ENCODE assay signal across 1 cellular context in the genomic region with DNA sequence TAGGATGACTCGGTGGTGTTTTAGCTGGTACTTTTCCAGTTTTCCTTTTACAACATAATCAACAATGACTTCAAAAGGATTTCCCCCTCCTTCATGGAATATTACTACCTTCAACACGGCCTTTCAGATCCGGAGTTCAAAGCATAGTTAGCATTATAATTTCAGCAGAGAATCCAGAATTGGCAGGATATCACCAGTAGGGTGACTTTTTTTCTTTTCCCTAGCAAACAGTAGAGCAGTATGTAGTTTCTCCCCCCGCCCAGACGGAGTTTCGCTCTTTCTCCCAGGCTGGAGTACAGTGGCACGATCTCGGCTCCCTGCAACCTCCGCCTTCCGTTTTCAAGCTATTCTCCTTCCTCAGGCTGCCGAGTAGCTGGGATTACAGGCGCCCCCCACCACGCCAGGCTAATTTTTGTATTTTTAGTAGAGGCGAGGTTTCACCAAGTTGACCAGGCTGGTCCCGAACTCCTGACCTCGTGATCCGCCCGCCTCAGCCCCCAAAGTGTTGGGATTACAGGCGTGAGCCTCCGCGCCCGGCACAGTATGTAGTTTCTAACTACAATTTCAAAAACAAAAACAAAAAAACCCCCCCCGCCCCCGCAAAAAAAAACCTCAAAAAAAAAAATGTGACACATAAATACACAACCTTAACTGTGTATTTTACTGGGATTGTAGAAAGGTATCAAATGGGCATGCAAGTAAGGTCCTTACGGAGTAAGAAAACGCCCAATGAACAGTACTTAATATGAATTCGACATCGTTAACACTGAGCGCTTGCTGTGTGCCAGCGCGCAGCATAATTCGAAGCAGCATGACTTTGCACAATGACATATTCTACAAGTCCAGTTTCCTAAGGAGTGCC.
TF ChIP-seq lines count a peak whose summit lies in the region.

No MANE protein-coding gene starts in this region.

TF ChIP-seq in K562, 482 proteins besides CTCF, POLR2A, EP300 and RAD21 (continued from another document and continues in another):
- TF ChIP-seq, protein P1, sequence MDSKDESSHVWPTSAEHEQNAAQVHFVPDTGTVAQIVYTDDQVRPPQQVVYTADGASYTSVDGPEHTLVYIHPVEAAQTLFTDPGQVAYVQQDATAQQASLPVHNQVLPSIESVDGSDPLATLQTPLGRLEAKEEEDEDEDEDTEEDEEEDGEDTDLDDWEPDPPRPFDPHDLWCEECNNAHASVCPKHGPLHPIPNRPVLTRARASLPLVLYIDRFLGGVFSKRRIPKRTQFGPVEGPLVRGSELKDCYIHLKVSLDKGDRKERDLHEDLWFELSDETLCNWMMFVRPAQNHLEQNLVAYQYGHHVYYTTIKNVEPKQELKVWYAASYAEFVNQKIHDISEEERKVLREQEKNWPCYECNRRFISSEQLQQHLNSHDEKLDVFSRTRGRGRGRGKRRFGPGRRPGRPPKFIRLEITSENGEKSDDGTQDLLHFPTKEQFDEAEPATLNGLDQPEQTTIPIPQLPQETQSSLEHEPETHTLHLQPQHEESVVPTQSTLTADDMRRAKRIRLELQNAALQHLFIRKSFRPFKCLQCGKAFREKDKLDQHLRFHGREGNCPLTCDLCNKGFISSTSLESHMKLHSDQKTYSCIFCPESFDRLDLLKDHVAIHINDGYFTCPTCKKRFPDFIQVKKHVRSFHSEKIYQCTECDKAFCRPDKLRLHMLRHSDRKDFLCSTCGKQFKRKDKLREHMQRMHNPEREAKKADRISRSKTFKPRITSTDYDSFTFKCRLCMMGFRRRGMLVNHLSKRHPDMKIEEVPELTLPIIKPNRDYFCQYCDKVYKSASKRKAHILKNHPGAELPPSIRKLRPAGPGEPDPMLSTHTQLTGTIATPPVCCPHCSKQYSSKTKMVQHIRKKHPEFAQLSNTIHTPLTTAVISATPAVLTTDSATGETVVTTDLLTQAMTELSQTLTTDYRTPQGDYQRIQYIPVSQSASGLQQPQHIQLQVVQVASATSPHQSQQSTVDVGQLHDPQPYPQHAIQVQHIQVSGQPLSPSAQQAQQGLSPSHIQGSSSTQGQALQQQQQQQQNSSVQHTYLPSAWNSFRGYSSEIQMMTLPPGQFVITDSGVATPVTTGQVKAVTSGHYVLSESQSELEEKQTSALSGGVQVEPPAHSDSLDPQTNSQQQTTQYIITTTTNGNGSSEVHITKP (IDR thresholded peaks at IDR 0.05; ENCODE audit: partially characterized antibody) = peak; percentile 59
- TF ChIP-seq CHCHD3 (CRISPR knock-in tag; IDR thresholded peaks at IDR 0.05) = no peak
- TF ChIP-seq, protein P2, sequence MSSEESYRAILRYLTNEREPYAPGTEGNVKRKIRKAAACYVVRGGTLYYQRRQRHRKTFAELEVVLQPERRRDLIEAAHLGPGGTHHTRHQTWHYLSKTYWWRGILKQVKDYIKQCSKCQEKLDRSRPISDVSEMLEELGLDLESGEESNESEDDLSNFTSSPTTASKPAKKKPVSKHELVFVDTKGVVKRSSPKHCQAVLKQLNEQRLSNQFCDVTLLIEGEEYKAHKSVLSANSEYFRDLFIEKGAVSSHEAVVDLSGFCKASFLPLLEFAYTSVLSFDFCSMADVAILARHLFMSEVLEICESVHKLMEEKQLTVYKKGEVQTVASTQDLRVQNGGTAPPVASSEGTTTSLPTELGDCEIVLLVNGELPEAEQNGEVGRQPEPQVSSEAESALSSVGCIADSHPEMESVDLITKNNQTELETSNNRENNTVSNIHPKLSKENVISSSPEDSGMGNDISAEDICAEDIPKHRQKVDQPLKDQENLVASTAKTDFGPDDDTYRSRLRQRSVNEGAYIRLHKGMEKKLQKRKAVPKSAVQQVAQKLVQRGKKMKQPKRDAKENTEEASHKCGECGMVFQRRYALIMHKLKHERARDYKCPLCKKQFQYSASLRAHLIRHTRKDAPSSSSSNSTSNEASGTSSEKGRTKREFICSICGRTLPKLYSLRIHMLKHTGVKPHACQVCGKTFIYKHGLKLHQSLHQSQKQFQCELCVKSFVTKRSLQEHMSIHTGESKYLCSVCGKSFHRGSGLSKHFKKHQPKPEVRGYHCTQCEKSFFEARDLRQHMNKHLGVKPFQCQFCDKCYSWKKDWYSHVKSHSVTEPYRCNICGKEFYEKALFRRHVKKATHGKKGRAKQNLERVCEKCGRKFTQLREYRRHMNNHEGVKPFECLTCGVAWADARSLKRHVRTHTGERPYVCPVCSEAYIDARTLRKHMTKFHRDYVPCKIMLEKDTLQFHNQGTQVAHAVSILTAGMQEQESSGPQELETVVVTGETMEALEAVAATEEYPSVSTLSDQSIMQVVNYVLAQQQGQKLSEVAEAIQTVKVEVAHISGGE (CRISPR knock-in tag; IDR thresholded peaks at IDR 0.05) = no peak
- TF ChIP-seq, protein P3, sequence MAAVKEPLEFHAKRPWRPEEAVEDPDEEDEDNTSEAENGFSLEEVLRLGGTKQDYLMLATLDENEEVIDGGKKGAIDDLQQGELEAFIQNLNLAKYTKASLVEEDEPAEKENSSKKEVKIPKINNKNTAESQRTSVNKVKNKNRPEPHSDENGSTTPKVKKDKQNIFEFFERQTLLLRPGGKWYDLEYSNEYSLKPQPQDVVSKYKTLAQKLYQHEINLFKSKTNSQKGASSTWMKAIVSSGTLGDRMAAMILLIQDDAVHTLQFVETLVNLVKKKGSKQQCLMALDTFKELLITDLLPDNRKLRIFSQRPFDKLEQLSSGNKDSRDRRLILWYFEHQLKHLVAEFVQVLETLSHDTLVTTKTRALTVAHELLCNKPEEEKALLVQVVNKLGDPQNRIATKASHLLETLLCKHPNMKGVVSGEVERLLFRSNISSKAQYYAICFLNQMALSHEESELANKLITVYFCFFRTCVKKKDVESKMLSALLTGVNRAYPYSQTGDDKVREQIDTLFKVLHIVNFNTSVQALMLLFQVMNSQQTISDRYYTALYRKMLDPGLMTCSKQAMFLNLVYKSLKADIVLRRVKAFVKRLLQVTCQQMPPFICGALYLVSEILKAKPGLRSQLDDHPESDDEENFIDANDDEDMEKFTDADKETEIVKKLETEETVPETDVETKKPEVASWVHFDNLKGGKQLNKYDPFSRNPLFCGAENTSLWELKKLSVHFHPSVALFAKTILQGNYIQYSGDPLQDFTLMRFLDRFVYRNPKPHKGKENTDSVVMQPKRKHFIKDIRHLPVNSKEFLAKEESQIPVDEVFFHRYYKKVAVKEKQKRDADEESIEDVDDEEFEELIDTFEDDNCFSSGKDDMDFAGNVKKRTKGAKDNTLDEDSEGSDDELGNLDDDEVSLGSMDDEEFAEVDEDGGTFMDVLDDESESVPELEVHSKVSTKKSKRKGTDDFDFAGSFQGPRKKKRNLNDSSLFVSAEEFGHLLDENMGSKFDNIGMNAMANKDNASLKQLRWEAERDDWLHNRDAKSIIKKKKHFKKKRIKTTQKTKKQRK (IDR thresholded peaks at IDR 0.05; ENCODE audit: borderline replicate concordance, low read depth, low read length) = no peak
- TF ChIP-seq BCOR (IDR thresholded peaks at IDR 0.05) = peak; percentile 73
- TF ChIP-seq, protein P4, sequence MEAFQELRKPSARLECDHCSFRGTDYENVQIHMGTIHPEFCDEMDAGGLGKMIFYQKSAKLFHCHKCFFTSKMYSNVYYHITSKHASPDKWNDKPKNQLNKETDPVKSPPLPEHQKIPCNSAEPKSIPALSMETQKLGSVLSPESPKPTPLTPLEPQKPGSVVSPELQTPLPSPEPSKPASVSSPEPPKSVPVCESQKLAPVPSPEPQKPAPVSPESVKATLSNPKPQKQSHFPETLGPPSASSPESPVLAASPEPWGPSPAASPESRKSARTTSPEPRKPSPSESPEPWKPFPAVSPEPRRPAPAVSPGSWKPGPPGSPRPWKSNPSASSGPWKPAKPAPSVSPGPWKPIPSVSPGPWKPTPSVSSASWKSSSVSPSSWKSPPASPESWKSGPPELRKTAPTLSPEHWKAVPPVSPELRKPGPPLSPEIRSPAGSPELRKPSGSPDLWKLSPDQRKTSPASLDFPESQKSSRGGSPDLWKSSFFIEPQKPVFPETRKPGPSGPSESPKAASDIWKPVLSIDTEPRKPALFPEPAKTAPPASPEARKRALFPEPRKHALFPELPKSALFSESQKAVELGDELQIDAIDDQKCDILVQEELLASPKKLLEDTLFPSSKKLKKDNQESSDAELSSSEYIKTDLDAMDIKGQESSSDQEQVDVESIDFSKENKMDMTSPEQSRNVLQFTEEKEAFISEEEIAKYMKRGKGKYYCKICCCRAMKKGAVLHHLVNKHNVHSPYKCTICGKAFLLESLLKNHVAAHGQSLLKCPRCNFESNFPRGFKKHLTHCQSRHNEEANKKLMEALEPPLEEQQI (IDR thresholded peaks at IDR 0.05) = 0 out of 2 replicates have a peak, but pooled peaks have one; percentile 22
- TF ChIP-seq, protein P5, sequence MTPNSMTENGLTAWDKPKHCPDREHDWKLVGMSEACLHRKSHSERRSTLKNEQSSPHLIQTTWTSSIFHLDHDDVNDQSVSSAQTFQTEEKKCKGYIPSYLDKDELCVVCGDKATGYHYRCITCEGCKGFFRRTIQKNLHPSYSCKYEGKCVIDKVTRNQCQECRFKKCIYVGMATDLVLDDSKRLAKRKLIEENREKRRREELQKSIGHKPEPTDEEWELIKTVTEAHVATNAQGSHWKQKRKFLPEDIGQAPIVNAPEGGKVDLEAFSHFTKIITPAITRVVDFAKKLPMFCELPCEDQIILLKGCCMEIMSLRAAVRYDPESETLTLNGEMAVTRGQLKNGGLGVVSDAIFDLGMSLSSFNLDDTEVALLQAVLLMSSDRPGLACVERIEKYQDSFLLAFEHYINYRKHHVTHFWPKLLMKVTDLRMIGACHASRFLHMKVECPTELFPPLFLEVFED (CRISPR knock-in tag; conservative IDR thresholded peaks at IDR 0.05) = peak; percentile 72; the same call in 1 of the 2 replicates
- TF ChIP-seq ELF2 (CRISPR knock-in tag; IDR thresholded peaks at IDR 0.05) = 0 out of 2 replicates have a peak, but pooled peaks have one; percentile 24
- TF ChIP-seq NFATC3 (IDR thresholded peaks at IDR 0.05) = 0 out of 2 replicates have a peak, but pooled peaks have one; percentile 17
- no peak for TF ChIP-seq ASH1L (IDR thresholded peaks at IDR 0.05; ENCODE audit: borderline replicate concordance, low read depth, partially characterized antibody)
- peak; percentile 82 for TF ChIP-seq BRD9 (IDR thresholded peaks at IDR 0.05; ENCODE audit: low read depth, partially characterized antibody)
- TF ChIP-seq ZNF316 (IDR thresholded peaks at IDR 0.05) = peak; percentile 92
- no peak for TF ChIP-seq ETV6 (IDR thresholded peaks at IDR 0.05; ENCODE audit: borderline replicate concordance in 1 of 2, low read depth in 2 of 2, low read length in 1 of 2)
- no peak for TF ChIP-seq ETV6 (CRISPR knock-in tag; IDR thresholded peaks at IDR 0.05; ENCODE audit: borderline replicate concordance)
- peak; percentile 12; the same call in 1 of the 2 replicates for TF ChIP-seq ZNF445 (CRISPR knock-in tag; IDR thresholded peaks at IDR 0.05; ENCODE audit: low read depth)
- TF ChIP-seq, protein P6, sequence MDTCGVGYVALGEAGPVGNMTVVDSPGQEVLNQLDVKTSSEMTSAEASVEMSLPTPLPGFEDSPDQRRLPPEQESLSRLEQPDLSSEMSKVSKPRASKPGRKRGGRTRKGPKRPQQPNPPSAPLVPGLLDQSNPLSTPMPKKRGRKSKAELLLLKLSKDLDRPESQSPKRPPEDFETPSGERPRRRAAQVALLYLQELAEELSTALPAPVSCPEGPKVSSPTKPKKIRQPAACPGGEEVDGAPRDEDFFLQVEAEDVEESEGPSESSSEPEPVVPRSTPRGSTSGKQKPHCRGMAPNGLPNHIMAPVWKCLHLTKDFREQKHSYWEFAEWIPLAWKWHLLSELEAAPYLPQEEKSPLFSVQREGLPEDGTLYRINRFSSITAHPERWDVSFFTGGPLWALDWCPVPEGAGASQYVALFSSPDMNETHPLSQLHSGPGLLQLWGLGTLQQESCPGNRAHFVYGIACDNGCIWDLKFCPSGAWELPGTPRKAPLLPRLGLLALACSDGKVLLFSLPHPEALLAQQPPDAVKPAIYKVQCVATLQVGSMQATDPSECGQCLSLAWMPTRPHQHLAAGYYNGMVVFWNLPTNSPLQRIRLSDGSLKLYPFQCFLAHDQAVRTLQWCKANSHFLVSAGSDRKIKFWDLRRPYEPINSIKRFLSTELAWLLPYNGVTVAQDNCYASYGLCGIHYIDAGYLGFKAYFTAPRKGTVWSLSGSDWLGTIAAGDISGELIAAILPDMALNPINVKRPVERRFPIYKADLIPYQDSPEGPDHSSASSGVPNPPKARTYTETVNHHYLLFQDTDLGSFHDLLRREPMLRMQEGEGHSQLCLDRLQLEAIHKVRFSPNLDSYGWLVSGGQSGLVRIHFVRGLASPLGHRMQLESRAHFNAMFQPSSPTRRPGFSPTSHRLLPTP (IDR thresholded peaks at IDR 0.05; ENCODE audit: borderline replicate concordance, extremely low read depth, insufficient read length) = peak; percentile 60
- peak; percentile 24; the same call in 1 of the 2 replicates for TF ChIP-seq ARID1B (IDR thresholded peaks at IDR 0.05)
- TF ChIP-seq TOE1 (IDR thresholded peaks at IDR 0.05; ENCODE audit: borderline replicate concordance) = peak; percentile 84; the same call in 1 of the 2 replicates
- TF ChIP-seq TOE1 (CRISPR knock-in tag; IDR thresholded peaks at IDR 0.05; ENCODE audit: borderline replicate concordance, low read depth) = no peak
- peak; percentile 98 for TF ChIP-seq EGR1 (conservative IDR thresholded peaks at IDR 0.05)
- TF ChIP-seq, protein P7, sequence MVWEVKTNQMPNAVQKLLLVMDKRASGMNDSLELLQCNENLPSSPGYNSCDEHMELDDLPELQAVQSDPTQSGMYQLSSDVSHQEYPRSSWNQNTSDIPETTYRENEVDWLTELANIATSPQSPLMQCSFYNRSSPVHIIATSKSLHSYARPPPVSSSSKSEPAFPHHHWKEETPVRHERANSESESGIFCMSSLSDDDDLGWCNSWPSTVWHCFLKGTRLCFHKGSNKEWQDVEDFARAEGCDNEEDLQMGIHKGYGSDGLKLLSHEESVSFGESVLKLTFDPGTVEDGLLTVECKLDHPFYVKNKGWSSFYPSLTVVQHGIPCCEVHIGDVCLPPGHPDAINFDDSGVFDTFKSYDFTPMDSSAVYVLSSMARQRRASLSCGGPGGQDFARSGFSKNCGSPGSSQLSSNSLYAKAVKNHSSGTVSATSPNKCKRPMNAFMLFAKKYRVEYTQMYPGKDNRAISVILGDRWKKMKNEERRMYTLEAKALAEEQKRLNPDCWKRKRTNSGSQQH (CRISPR knock-in tag; IDR thresholded peaks at IDR 0.05) = peak; percentile 89
- TF ChIP-seq, protein P8, sequence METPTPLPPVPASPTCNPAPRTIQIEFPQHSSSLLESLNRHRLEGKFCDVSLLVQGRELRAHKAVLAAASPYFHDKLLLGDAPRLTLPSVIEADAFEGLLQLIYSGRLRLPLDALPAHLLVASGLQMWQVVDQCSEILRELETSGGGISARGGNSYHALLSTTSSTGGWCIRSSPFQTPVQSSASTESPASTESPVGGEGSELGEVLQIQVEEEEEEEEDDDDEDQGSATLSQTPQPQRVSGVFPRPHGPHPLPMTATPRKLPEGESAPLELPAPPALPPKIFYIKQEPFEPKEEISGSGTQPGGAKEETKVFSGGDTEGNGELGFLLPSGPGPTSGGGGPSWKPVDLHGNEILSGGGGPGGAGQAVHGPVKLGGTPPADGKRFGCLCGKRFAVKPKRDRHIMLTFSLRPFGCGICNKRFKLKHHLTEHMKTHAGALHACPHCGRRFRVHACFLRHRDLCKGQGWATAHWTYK (CRISPR knock-in tag; IDR thresholded peaks at IDR 0.05) = 0 out of 2 replicates have a peak, but pooled peaks have one; percentile 10
- TF ChIP-seq, protein P9, sequence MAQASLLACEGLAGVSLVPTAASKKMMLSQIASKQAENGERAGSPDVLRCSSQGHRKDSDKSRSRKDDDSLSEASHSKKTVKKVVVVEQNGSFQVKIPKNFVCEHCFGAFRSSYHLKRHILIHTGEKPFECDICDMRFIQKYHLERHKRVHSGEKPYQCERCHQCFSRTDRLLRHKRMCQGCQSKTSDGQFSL (CRISPR knock-in tag; IDR thresholded peaks at IDR 0.05) = peak; percentile 67; the same call in 1 of the 2 replicates
- TF ChIP-seq, protein P9 (tag; IDR thresholded peaks at IDR 0.05) = peak; percentile 18 to 73; a peak in 1 of 4 replicates
